Comparison of ENCODE assay signal across 7 cellular contexts in genomic region chr16:20595694-20596093, GRCh38. TPM values are rescaled to one million over a fixed set of nuclear protein-coding genes. Genes with fewer than 3 reads are reported as not detected.
"Had no signal": no experiment of that assay in that cellular context is flagged by ENCODE, and none has a peak within 500 bp of the region (broad histone marks: within the 10 kb centered on the region; RNA-seq: fewer than 3 reads in every experiment).

No MANE protein-coding gene starts in this region.

RNA-seq across cellular contexts. Expression of gene ACSM2B, which starts 19.5 kb away (rescaled TPM):
- total RNA-seq: GM23248, GM23338, H1, H4, H7, H9, HFFc6 had no signal
- polyA plus RNA-seq: GM23248, GM23338, H1 had no signal
